Comparison of ENCODE assay signal across 1 cellular context in the genomic region with DNA sequence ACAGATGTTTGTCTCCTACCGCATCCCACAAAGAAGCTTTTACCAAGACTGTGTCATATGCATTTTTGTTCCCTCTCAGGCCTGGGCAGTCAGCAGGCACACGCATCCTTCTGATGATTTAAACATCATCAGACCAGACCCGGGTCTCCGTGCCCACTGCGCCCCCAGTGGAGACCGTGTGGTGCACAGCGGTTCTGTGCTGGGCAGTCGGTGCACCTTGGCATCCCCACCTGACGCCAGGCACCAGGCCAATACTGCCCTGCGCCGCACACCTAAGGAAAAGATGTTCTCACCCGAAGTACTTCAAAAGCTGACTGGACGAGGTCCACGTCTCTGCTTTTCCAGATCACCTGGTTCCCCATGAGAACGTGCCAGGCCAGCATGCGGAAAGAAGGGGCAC.
TF ChIP-seq lines count a peak whose summit lies in the region.

No MANE protein-coding gene starts in this region.

TF ChIP-seq in A549, 52 proteins besides CTCF, POLR2A, EP300 and RAD21 (continued from another document):
- TF ChIP-seq, protein P1, sequence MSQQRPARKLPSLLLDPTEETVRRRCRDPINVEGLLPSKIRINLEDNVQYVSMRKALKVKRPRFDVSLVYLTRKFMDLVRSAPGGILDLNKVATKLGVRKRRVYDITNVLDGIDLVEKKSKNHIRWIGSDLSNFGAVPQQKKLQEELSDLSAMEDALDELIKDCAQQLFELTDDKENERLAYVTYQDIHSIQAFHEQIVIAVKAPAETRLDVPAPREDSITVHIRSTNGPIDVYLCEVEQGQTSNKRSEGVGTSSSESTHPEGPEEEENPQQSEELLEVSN (IDR thresholded peaks at IDR 0.05; ENCODE audit: borderline replicate concordance, low read depth): no peak
- no peak for TF ChIP-seq ZC3H11A (IDR thresholded peaks at IDR 0.05)
- TF ChIP-seq RNF2 (IDR thresholded peaks at IDR 0.05; ENCODE audit: borderline replicate concordance, low read depth): no peak
- TF ChIP-seq KDM5A (IDR thresholded peaks at IDR 0.05): no peak
- TF ChIP-seq, protein P2, sequence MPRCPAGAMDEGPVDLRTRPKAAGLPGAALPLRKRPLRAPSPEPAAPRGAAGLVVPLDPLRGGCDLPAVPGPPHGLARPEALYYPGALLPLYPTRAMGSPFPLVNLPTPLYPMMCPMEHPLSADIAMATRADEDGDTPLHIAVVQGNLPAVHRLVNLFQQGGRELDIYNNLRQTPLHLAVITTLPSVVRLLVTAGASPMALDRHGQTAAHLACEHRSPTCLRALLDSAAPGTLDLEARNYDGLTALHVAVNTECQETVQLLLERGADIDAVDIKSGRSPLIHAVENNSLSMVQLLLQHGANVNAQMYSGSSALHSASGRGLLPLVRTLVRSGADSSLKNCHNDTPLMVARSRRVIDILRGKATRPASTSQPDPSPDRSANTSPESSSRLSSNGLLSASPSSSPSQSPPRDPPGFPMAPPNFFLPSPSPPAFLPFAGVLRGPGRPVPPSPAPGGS (IDR thresholded peaks at IDR 0.05): no peak
- no peak for TF ChIP-seq EHMT2 (IDR thresholded peaks at IDR 0.05; ENCODE audit: low read depth)
- TF ChIP-seq BHLHE40 (IDR thresholded peaks at IDR 0.05; ENCODE audit: low read depth, low read length): no peak
- no peak for TF ChIP-seq FOXS1 (CRISPR knock-in tag; IDR thresholded peaks at IDR 0.05)
- no peak for TF ChIP-seq KDM1A (IDR thresholded peaks at IDR 0.05; ENCODE audit: low read depth)
- TF ChIP-seq SREBF2 (IDR thresholded peaks at IDR 0.05): no peak
- no peak for TF ChIP-seq CBX8 (IDR thresholded peaks at IDR 0.05)
- TF ChIP-seq TP53 (CRISPR knock-in tag; IDR thresholded peaks at IDR 0.05): no peak
TF ChIP-seq in A549: peak in this region for 0.
